In genomic region chr10:51377070-51377931, GRCh38 we compare ENCODE assay signal across 1 cellular context.
TF ChIP-seq lines count a peak whose summit lies in the region.

No MANE protein-coding gene starts in this region.

TF ChIP-seq in GM23338, 12 proteins besides CTCF, POLR2A, EP300 and RAD21 (continued from another document):
- TF ChIP-seq REST (IDR thresholded peaks at IDR 0.05; ENCODE audit: unreplicated experiment) (no peak), ZNF462 (CRISPR knock-in tag; IDR thresholded peaks at IDR 0.05) (0 out of 2 replicates have a peak, but pooled peaks have one; percentile 14), EZH2 (IDR thresholded peaks at IDR 0.05; ENCODE audit: low read depth, unreplicated experiment) (no peak)
